In the genomic region with DNA sequence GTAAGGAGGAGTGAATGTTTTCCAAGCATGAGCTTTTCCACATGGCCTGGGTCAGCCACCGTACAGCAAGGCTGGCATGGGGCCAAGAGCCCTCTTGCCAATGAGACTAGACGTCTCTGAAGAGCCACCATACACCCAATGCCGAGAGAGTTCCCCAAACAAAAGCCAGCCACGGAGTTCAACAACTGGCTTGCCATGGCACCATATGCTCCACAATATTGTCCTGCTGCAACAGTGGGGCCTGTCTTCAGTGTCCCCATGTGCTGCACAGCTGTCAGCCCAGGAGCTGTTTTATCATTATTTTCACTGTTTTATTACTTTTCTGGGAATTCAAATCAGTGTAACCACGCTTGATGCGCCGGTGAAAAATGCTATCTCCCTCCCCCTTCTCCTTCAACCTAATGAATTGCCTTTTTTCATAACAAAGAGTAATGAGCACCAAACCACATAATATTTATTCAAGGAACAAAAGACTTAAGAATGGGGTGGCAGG, we compare ENCODE assay signal across 11 cellular contexts. TPM values are rescaled to one million over a fixed set of nuclear protein-coding genes. Genes with fewer than 3 reads are reported as not detected.
DNase-seq lines count a peak whose midpoint lies in the region; ATAC-seq and TF ChIP-seq lines count a peak whose summit lies in the region.
"Had no signal": no experiment of that assay in that cellular context is flagged by ENCODE, and none has a peak within 500 bp of the region (broad histone marks: within the 10 kb centered on the region; RNA-seq: fewer than 3 reads in every experiment).

No MANE protein-coding gene starts in this region.

- no peak overlapping the region for H3K4me3 ChIP-seq in astrocyte of the spinal cord (ENCODE audit: low read depth, low read length)

- H3K9me3 Mint-ChIP-seq in mesothelial cell of epicardium = no peaks in the 10 kb centered on the region
- H3K9me3 Mint-ChIP-seq: T-helper 1 cell treated with Interleukin-12 subunit alpha and Interleukin-12 subunit beta and Interleukin-4 antibody, amounts not matched to agents 30 μg/mL and 1 μg/mL, for 36 hours had no signal

- DNase-seq in Caki2 (ENCODE audit: low read depth) (peak; percentile 16), NCI-H2029 treated with DMSO at 0.1 percent for 48 hours (lab: John Stamatoyannopoulos, UW) (peak; percentile 84), astrocyte of the spinal cord (ENCODE audit: low read depth, low spot score) (peak; percentile 38), mesothelial cell of epicardium (ENCODE audit: low spot score in 2 of 2, unreplicated experiment in 2 of 2) (peak; percentile 60 to 78), SW 1271 (lab: John Stamatoyannopoulos, UW) (no peak), ACHN (no peak)
- DNase-seq: CD4-positive, CD25-positive, alpha-beta regulatory T cell; small intestine had no signal

- ATAC-seq in HG03280 (IDR thresholded peaks at IDR 0.05; ENCODE audit: unreplicated experiment) (no peak), HG02763 (IDR thresholded peaks at IDR 0.05; ENCODE audit: unreplicated experiment) (no peak)

- H3K4me1 Mint-ChIP-seq in mesothelial cell of epicardium = peaks cover 50% of the 10 kb centered on the region
- H3K4me1 Mint-ChIP-seq: CD4-positive, CD25-positive, alpha-beta regulatory T cell had no signal

- H3K27ac Mint-ChIP-seq in mesothelial cell of epicardium = peak overlapping the region; percentile 94
- H3K27ac Mint-ChIP-seq: T-helper 1 cell treated with Interleukin-12 subunit alpha and Interleukin-12 subunit beta and Interleukin-4 antibody, amounts not matched to agents 30 μg/mL and 1 μg/mL, for 36 hours had no signal

- no peaks in the 10 kb centered on the region for H3K27me3 Mint-ChIP-seq in mesothelial cell of epicardium (ENCODE audit: low read depth)

- no peak for TF ChIP-seq CTCF in astrocyte of the spinal cord (IDR thresholded peaks at IDR 0.05; ENCODE audit: low read depth, low read length)
- TF ChIP-seq CTCF in mesothelial cell of epicardium (IDR thresholded peaks at IDR 0.05; ENCODE audit: unreplicated experiment) = no peak

- H3K36me3 Mint-ChIP-seq in mesothelial cell of epicardium = no peaks in the 10 kb centered on the region
- H3K36me3 Mint-ChIP-seq: CD4-positive, CD25-positive, alpha-beta regulatory T cell had no signal

- H3K4me3 Mint-ChIP-seq in mesothelial cell of epicardium = peak overlapping the region; percentile 53
- H3K4me3 Mint-ChIP-seq: CD4-positive, CD25-positive, alpha-beta regulatory T cell; T-helper 1 cell treated with Interleukin-12 subunit alpha and Interleukin-12 subunit beta and Interleukin-4 antibody, amounts not matched to agents 30 μg/mL and 1 μg/mL, for 36 hours had no signal

- in situ Hi-C loops in Caki2 (cut with HindIII; ENCODE audit: low pct_unique_long_range_greater_than_20kb, low sequenced_read_pairs) = no loop called here
- in situ Hi-C loops in astrocyte of the spinal cord (cut with HindIII; ENCODE audit: low sequenced_read_pairs) = no loop called here
- in situ Hi-C loops in ACHN (cut with HindIII; ENCODE audit: low pct_ligation_motif_present, low pct_unique_long_range_greater_than_20kb, low sequenced_read_pairs) = no loop called here

RNA-seq across cellular contexts. Expression of gene MAML3, which starts 18.4 kb away (rescaled TPM):
- total RNA-seq in Caki2 (2014; rRNA removed; shearing (Covaris generic); ENCODE audit: low replicate concordance) = 0.20 and 0.61 TPM in 2 replicates
- total RNA-seq in mesothelial cell of epicardium = 24.8 to 26.9 TPM (median 26.0 TPM) in 3 replicates

Comparison
In these comparisons a context has a peak if more than half of its experiments do, and no peak if none do; other contexts are left out.
1. DNase-seq: peak in Caki2 (single experiment), NCI-H2029 treated with DMSO at 0.1 percent for 48 hours (single experiment), astrocyte of the spinal cord (single experiment) and mesothelial cell of epicardium (2 of 2); none in SW 1271 (0 of 2) and ACHN (single experiment).
2. RNA of gene MAML3, which starts 18.4 kb away (total RNA-seq): 24.8 to 26.9 TPM in mesothelial cell of epicardium; 0.20 to 0.61 TPM in Caki2; every median in the first group is over 10 times any median in the second.